Comparison of ENCODE assay signal across 25 cellular contexts in genomic region chrX:71364221-71364620, GRCh38. TPM values are rescaled to one million over a fixed set of nuclear protein-coding genes. Genes with fewer than 3 reads are reported as not detected.
DNase-seq lines count a peak whose midpoint lies in the region; ATAC-seq and TF ChIP-seq lines count a peak whose summit lies in the region.
"Had no signal": no experiment of that assay in that cellular context is flagged by ENCODE, and none has a peak within 500 bp of the region (broad histone marks: within the 10 kb centered on the region; RNA-seq: fewer than 3 reads in every experiment).

No MANE protein-coding gene starts in this region.

- peaks cover 16% of the 10 kb centered on the region for H3K4me1 Mint-ChIP-seq in activated naive CD4-positive, alpha-beta T cell treated with anti-CD3 and anti-CD28 coated beads for 36 hours (ENCODE audit: low read depth)
- H3K4me1 Mint-ChIP-seq in T-cell (peaks cover 15 to 26% (median 22%) of the 10 kb centered on the region in 3 donors), memory B cell (peaks cover 13% of the 10 kb centered on the region)

- CTCF ChIA-PET in activated naive CD4-positive, alpha-beta T cell treated with anti-CD3 and anti-CD28 coated beads for 36 hours (lab: Charles Lee): no interaction called here
- CTCF ChIA-PET in T-cell (lab: Charles Lee): no interaction called here

- H3K27ac ChIP-seq in thoracic aorta: peak overlapping the region; percentile 94 to 96
- no peak overlapping the region for H3K27ac ChIP-seq in left lung
- H3K27ac ChIP-seq: parathyroid adenoma had no signal

- H3K4me3 Mint-ChIP-seq in activated naive CD4-positive, alpha-beta T cell treated with anti-CD3 and anti-CD28 coated beads for 36 hours: peak overlapping the region; percentile 27
- peak overlapping the region; percentile 39 to 95 (median 83) for H3K4me3 Mint-ChIP-seq in T-cell
- H3K4me3 Mint-ChIP-seq in memory B cell: peak overlapping the region; percentile 34

- POLR2A ChIA-PET in T-cell (lab: Charles Lee): no interaction called here

- no peaks in the 10 kb centered on the region for H3K27me3 Mint-ChIP-seq in activated naive CD4-positive, alpha-beta T cell treated with anti-CD3 and anti-CD28 coated beads for 36 hours (ENCODE audit: low read depth)
- H3K27me3 Mint-ChIP-seq in T-cell (no peaks in the 10 kb centered on the region), memory B cell (no peaks in the 10 kb centered on the region)
- H3K27me3 Mint-ChIP-seq: stimulated activated naive B cell treated with anti-CD40 and anti-IgM and Interleukin-4, amounts not matched to agents 10 μg/mL and 1 μg/mL and 100 μg/mL, for 72 hours had no signal

- no peak for DNase-seq in activated naive CD4-positive, alpha-beta T cell treated with anti-CD3 and anti-CD28 coated beads for 36 hours
- no peak for DNase-seq in activated naive CD4-positive, alpha-beta T cell treated with anti-CD3 and anti-CD28 coated beads, Interleukin-2, amount 50 U/mL, for 16 hours
- DNase-seq in T-cell (no peak), memory B cell (ENCODE audit: low spot score in 2 of 2) (no peak), thoracic aorta (ENCODE audit: low spot score) (no peak), left lung (no peak), DMS153 treated with DMSO at 0.1 percent for 48 hours (lab: John Stamatoyannopoulos, UW; ENCODE audit: unreplicated experiment) (no peak)
- DNase-seq: activated effector memory CD4-positive, alpha-beta T cell treated with anti-CD3 and anti-CD28 coated beads, Interleukin-2, amount 50 U/mL, for 16 hours; amygdala; dorsolateral prefrontal cortex; HCEC 1CT; head of caudate nucleus; Kasumi-1; mesenchymal stem cell; NCI-H1694; NCI-H2171; NCI-H510A treated with DMSO at 0.1 percent for 48 hours; PC-3; spleen; stimulated activated CD4-positive, alpha-beta T cell treated with anti-CD3 and anti-CD28 coated beads, Interleukin-2, amount 100 ng/mL, for 48 hours; stimulated activated naive B cell treated with anti-CD40 and anti-IgM and Interleukin-4, amounts not matched to agents 10 μg/mL and 1 μg/mL and 100 μg/mL, for 72 hours had no signal

- no peak overlapping the region for H3K27ac Mint-ChIP-seq in activated naive CD4-positive, alpha-beta T cell treated with anti-CD3 and anti-CD28 coated beads for 36 hours
- peak overlapping the region in 1 of 2 donors; percentile 23 for H3K27ac Mint-ChIP-seq in T-cell
- H3K27ac Mint-ChIP-seq in memory B cell: no peak overlapping the region

- H3K36me3 ChIP-seq in thoracic aorta (no peaks in the 10 kb centered on the region), left lung (no peaks in the 10 kb centered on the region)
- H3K36me3 ChIP-seq: right atrium auricular region had no signal

- H3K36me3 Mint-ChIP-seq in activated naive CD4-positive, alpha-beta T cell treated with anti-CD3 and anti-CD28 coated beads for 36 hours (ENCODE audit: low read depth): peaks cover 8% of the 10 kb centered on the region
- H3K36me3 Mint-ChIP-seq in T-cell: peaks cover 2% of the 10 kb centered on the region
- H3K36me3 Mint-ChIP-seq in memory B cell: no peaks in the 10 kb centered on the region

- intact Hi-C loops in activated naive CD4-positive, alpha-beta T cell treated with anti-CD3 and anti-CD28 coated beads for 36 hours (cut with micrococcal nuclease): no loop called here
- intact Hi-C loops in left lung (cut with DNase I): no loop called here

- no peaks in the 10 kb centered on the region for H3K9me3 Mint-ChIP-seq in activated naive CD4-positive, alpha-beta T cell treated with anti-CD3 and anti-CD28 coated beads for 36 hours
- H3K9me3 Mint-ChIP-seq in T-cell (no peaks in the 10 kb centered on the region), memory B cell (no peaks in the 10 kb centered on the region)
- H3K9me3 Mint-ChIP-seq: stimulated activated naive B cell treated with anti-CD40 and anti-IgM and Interleukin-4, amounts not matched to agents 10 μg/mL and 1 μg/mL and 100 μg/mL, for 72 hours had no signal

- no peaks in the 10 kb centered on the region for H3K27me3 ChIP-seq in thoracic aorta (replicated peaks; ENCODE audit: insufficient read depth)
- no peaks in the 10 kb centered on the region for H3K27me3 ChIP-seq in left lung
- H3K27me3 ChIP-seq: right atrium auricular region, spleen had no signal

- TF ChIP-seq CTCF in thoracic aorta (IDR thresholded peaks at IDR 0.05): no peak
- no peak for TF ChIP-seq CTCF in left lung (IDR thresholded peaks at IDR 0.05)

- ATAC-seq in T-cell (replicated peaks in 1 of 4) (no peak), memory B cell (ENCODE audit: low read depth) (no peak), thoracic aorta (ENCODE audit: insufficient number of reproducible peaks, low FRiP score, low read depth) (no peak), left lung (no peak)
- ATAC-seq: HepG2; PC-3; Right ventricle myocardium inferior; stimulated activated naive B cell treated with anti-CD40 and anti-IgM and Interleukin-4, amounts not matched to agents 10 μg/mL and 1 μg/mL and 100 μg/mL, for 72 hours had no signal

- H3K4me3 ChIP-seq in thoracic aorta (no peak overlapping the region), left lung (no peak overlapping the region)
- H3K4me3 ChIP-seq: right atrium auricular region had no signal

- H3K4me1 ChIP-seq in thoracic aorta (ENCODE audit: control insufficient read depth in 1 of 2, low read depth in 2 of 2) (peaks cover 3 to 13% of the 10 kb centered on the region in 2 donors), left lung (peaks cover 0 to 6% of the 10 kb centered on the region in 2 donors)

- no peaks in the 10 kb centered on the region for H3K9me3 ChIP-seq in thoracic aorta
- no peaks in the 10 kb centered on the region for H3K9me3 ChIP-seq in left lung
- H3K9me3 ChIP-seq: right atrium auricular region, spleen had no signal

RNA-seq across cellular contexts. Expression of gene TAF1, which starts 1.9 kb away (rescaled TPM):
- 10 to 100 TPM; 24.0 to 27.2 TPM for total RNA-seq in activated naive CD4-positive, alpha-beta T cell treated with anti-CD3 and anti-CD28 coated beads for 36 hours
- total RNA-seq in T-cell (10 to 100 TPM; 61.4 to 70.0 (median 63.3) TPM), thoracic aorta (10 to 100 TPM; 38.0 to 81.0 TPM), left lung (10 to 100 TPM; 26.2 to 31.6 TPM)

Comparison
In these comparisons a context has a peak if more than half of its experiments do, and no peak if none do; other contexts are left out.
1. H3K4me3 Mint-ChIP-seq: peak in every context shown above with its lines; median percentile 83 in T-cell; 34 in memory B cell; 27 in activated naive CD4-positive, alpha-beta T cell treated with anti-CD3 and anti-CD28 coated beads for 36 hours.
2. H3K27ac ChIP-seq: peak in thoracic aorta (2 of 2); none in left lung (0 of 2).